In the genomic region with DNA sequence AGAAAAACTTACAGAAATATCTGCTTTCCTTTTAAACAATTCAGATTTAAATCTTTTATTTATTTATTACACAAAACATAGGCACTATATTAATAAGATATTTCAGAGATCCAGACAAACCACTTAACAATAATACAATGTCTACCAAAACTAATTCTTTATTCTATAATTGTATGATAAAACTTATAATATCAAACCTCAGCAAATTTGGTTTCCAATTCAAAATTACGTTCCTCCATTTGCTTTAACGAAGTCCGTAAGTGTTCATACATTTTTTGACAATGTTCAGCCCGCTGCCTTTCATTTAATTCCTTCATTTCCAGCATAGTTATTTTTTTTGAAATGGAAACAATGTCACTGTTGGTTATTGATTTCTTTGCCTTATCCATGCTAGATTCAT, we compare ENCODE assay signal across 26 cellular contexts.
"Had no signal": no experiment of that assay in that cellular context is flagged by ENCODE, and none has a peak within 500 bp of the region (broad histone marks: within the 10 kb centered on the region; RNA-seq: fewer than 3 reads in every experiment).

No MANE protein-coding gene starts in this region.

- FAIRE-seq: astrocyte, bronchial epithelial cell, endothelial cell of umbilical vein had no signal

- DNase-seq: activated CD4-positive, alpha-beta memory T cell treated with anti-CD3 and anti-CD28 coated beads, Interleukin-2, amount 10 ng/mL, durations not matched to agents 7 days and 5 days; activated CD4-positive, alpha-beta T cell treated with anti-CD3 and anti-CD28 coated beads for 1 hour; activated CD4-positive, alpha-beta T cell treated with anti-CD3 and anti-CD28 coated beads for 4 hours; activated CD4-positive, alpha-beta T cell treated with anti-CD3 and anti-CD28 coated beads, Interleukin-2, amount 10 ng/mL, durations not matched to agents 7 days and 5 days; activated CD4-positive, alpha-beta T cell treated with anti-CD3 and anti-CD28 coated beads, Interleukin-2, amount 50 U/mL, for 4 hours; activated CD8-positive, alpha-beta memory T cell treated with anti-CD3 and anti-CD28 coated beads, Interleukin-2, amount 50 U/mL, for 48 hours; activated gamma-delta T cell; activated naive CD4-positive, alpha-beta T cell; activated naive CD4-positive, alpha-beta T cell treated with anti-CD3 and anti-CD28 coated beads, Interleukin-2, amount 10 ng/mL, durations not matched to agents 7 days and 5 days; activated naive CD8-positive, alpha-beta T cell treated with anti-CD3 and anti-CD28 coated beads, Interleukin-2, amount 10 ng/mL, durations not matched to agents 7 days and 5 days; activated T-cell treated with anti-CD3 and anti-CD28 coated beads for 4 hours; activated T-cell treated with anti-CD3 and anti-CD28 coated beads, Interleukin-2, amount 50 U/mL, for 24 hours; activated T-cell treated with anti-CD3 and anti-CD28 coated beads, Interleukin-2, amount 50 U/mL, for 72 hours; anterior cingulate cortex; brain microvascular endothelial cell; cortex of kidney; dermis blood vessel endothelial cell; effector CD4-positive, alpha-beta T cell; effector memory CD8-positive, alpha-beta T cell; esophagus squamous epithelium; foreskin melanocyte; head of caudate nucleus; T-helper 2 cell had no signal
